8 cellular contexts compared by ENCODE assay signal in genomic region chr12:40105515-40106201, GRCh38. TPM values are rescaled to one million over a fixed set of nuclear protein-coding genes. Genes with fewer than 3 reads are reported as not detected.
DNase-seq lines count a peak whose midpoint lies in the region; ATAC-seq and TF ChIP-seq lines count a peak whose summit lies in the region.

Gene SLC2A13, minus strand, starts transcription at chr12:40106081. Its CDS starts 273 bp downstream, at chr12:40105808.

- H3K9ac ChIP-seq in SK-N-SH (peak within 1 kb of the TSS; percentile 52; the same call in 1 of the 2 replicates), trophoblast cell (ENCODE audit: low read length) (peak within 1 kb of the TSS; percentile 68)

- H2BK120ac ChIP-seq in trophoblast cell (ENCODE audit: insufficient read depth, low read length, poor library complexity), result peak within 1 kb of the TSS; percentile 75

- peak within 1 kb of the TSS; percentile 15 for H2BK5ac ChIP-seq in trophoblast cell (ENCODE audit: low read depth, low read length, poor library complexity)

- H2BK12ac ChIP-seq in trophoblast cell (ENCODE audit: low read length), result no peak within 1 kb of the TSS

- H3K18ac ChIP-seq in trophoblast cell (ENCODE audit: low read length), result peak within 1 kb of the TSS; percentile 39

- peaks cover 7% of the 10 kb centered on the region for H3K79me1 ChIP-seq in trophoblast cell (ENCODE audit: low read length)

- WGBS in SK-N-SH (ENCODE audit: low lambda C conversion rate), result no CpG with 5 or more reads among the region's 97 CpGs
- no CpG with 5 or more reads among the region's 97 CpGs for WGBS in trophoblast cell (ENCODE audit: extremely low coverage, insufficient coverage, insufficient read length)
- WGBS in tibial nerve, 2 donors, result 0% methylated on average over 9 to 34 of the region's 97 CpGs

- H3K4me3 Mint-ChIP-seq in activated naive CD8-positive, alpha-beta T cell, result peak within 1 kb of the TSS; percentile 87

- H3K9me3 ChIP-seq in SK-N-SH, result no peaks in the 10 kb centered on the region
- H3K9me3 ChIP-seq in cardiac muscle cell (ENCODE audit: low read depth), result no peaks in the 10 kb centered on the region
- H3K9me3 ChIP-seq in trophoblast cell (ENCODE audit: insufficient read depth, low read depth, low read length), result peaks cover 2% of the 10 kb centered on the region
- no peaks in the 10 kb centered on the region for H3K9me3 ChIP-seq in tibial nerve

- H3K4me1 ChIP-seq in SK-N-SH (ENCODE audit: control insufficient read depth in 1 of 2, insufficient read depth in 2 of 2, low read depth in 1 of 2, low read length in 1 of 2), result peaks cover 0 to 8% of the 10 kb centered on the region in 2 experiments; a peak in 2 of 4 replicates
- peaks cover 7% of the 10 kb centered on the region for H3K4me1 ChIP-seq in cardiac muscle cell (ENCODE audit: low read depth)
- peaks cover 5 to 8% of the 10 kb centered on the region in 2 experiments for H3K4me1 ChIP-seq in trophoblast cell (ENCODE audit: control insufficient read depth in 1 of 2, insufficient read depth in 2 of 2, low read length in 2 of 2)
- peaks cover 0 to 34% (median 20%) of the 10 kb centered on the region in 4 donors for H3K4me1 ChIP-seq in tibial nerve

- H3K79me2 ChIP-seq in SK-N-SH (ENCODE audit: insufficient read depth) (no peaks in the 10 kb centered on the region), trophoblast cell (ENCODE audit: control insufficient read depth, insufficient read depth, low read length, poor library complexity) (peaks cover 5% of the 10 kb centered on the region)

- H3K27ac ChIP-seq in SK-N-SH (ENCODE audit: low read depth in 2 of 2, low read length in 1 of 2) (peak within 1 kb of the TSS in 1 of 2 experiments; percentile 22; a peak in 1 of 4 replicates), cardiac muscle cell (peak within 1 kb of the TSS; percentile 68), trophoblast cell (ENCODE audit: low read depth, low read length) (no peak within 1 kb of the TSS), tibial nerve (peak within 1 kb of the TSS; percentile 68 to 92 (median 90))

- peak within 1 kb of the TSS; percentile 37 for H3K14ac ChIP-seq in trophoblast cell (ENCODE audit: low read length)

- peak; percentile 66 for ATAC-seq in GM21786 (IDR thresholded peaks at IDR 0.05; ENCODE audit: unreplicated experiment)

- H3K9me2 ChIP-seq in SK-N-SH, result no peaks in the 10 kb centered on the region

- DNase-seq in GF-D8 (lab: John Stamatoyannopoulos, UW), result peak; percentile 53
- DNase-seq in KBM-7, result peak; percentile 67
- peak; percentile 97 for DNase-seq in SK-N-SH
- peak; percentile 79 to 87 for DNase-seq in cardiac muscle cell (ENCODE audit: low read depth in 1 of 2, low spot score in 1 of 2)
- peak; percentile 77 to 89 for DNase-seq in trophoblast cell
- DNase-seq in tibial nerve (ENCODE audit: low spot score in 2 of 2), result peak; percentile 53 to 62

- no peaks in the 10 kb centered on the region for H3K27me3 ChIP-seq in SK-N-SH (ENCODE audit: insufficient read depth)
- H3K27me3 ChIP-seq in cardiac muscle cell, result no peaks in the 10 kb centered on the region
- H3K27me3 ChIP-seq in trophoblast cell (ENCODE audit: insufficient read depth, low read length), result no peaks in the 10 kb centered on the region
- no peaks in the 10 kb centered on the region for H3K27me3 ChIP-seq in tibial nerve

- H3K4me2 ChIP-seq in SK-N-SH (peak within 1 kb of the TSS; percentile 90), trophoblast cell (ENCODE audit: low read length) (peak within 1 kb of the TSS; percentile 75)

- TF ChIP-seq EP300 in SK-N-SH (IDR thresholded peaks at IDR 0.05; ENCODE audit: borderline replicate concordance in 1 of 2, low read depth in 1 of 2, low read length in 1 of 2) (no peak), tibial nerve (IDR thresholded peaks at IDR 0.05) (peak in 1 of 2 donors; percentile 73)

- in situ Hi-C loops in KBM-7 (cut with MboI; ENCODE audit: low pct_unique_long_range_greater_than_20kb, low sequenced_read_pairs), result no loop called here

- H4K8ac ChIP-seq in trophoblast cell (ENCODE audit: low read depth, low read length), result peak within 1 kb of the TSS; percentile 52

- peaks cover 8% of the 10 kb centered on the region for H3F3A ChIP-seq in SK-N-SH (replicated peaks; ENCODE audit: insufficient read depth)

- H3K36me3 Mint-ChIP-seq in activated naive CD8-positive, alpha-beta T cell, result no peaks in the 10 kb centered on the region

- CTCF ChIA-PET in SK-N-SH (lab: Yijun Ruan, JAX), result interaction anchor here (0.6 to 4.0 kb wide), 13 partner anchors 9 to 342 kb away, joined by 3 to 51 read pairs (median 5); no protein-coding TSS in a partner anchor

- peaks cover 32% of the 10 kb centered on the region for H3K4me1 Mint-ChIP-seq in activated naive CD8-positive, alpha-beta T cell (ENCODE audit: low read depth)

- H2AFZ ChIP-seq in SK-N-SH (ENCODE audit: low read depth) (peak within 1 kb of the TSS; percentile 91), trophoblast cell (ENCODE audit: insufficient read depth, low read length, poor library complexity) (peak within 1 kb of the TSS; percentile 72)

- H4K91ac ChIP-seq in trophoblast cell (ENCODE audit: low read depth, low read length), result peak within 1 kb of the TSS; percentile 50

- H3K9me3 Mint-ChIP-seq in activated naive CD8-positive, alpha-beta T cell (ENCODE audit: low read depth), result no peaks in the 10 kb centered on the region

- no peak within 1 kb of the TSS for H3K4ac ChIP-seq in trophoblast cell (ENCODE audit: low read depth, low read length)

- no peak within 1 kb of the TSS for H2AK5ac ChIP-seq in trophoblast cell (ENCODE audit: low read length)

- H3K36me3 ChIP-seq in SK-N-SH (replicated peaks in 1 of 2; ENCODE audit: control insufficient read depth in 1 of 2, insufficient read depth in 2 of 2, low read length in 1 of 2) (no peaks in the 10 kb centered on the region), cardiac muscle cell (no peaks in the 10 kb centered on the region), trophoblast cell (ENCODE audit: control insufficient read depth in 1 of 2, insufficient read depth in 2 of 2, low read length in 2 of 2) (no peaks in the 10 kb centered on the region), tibial nerve (no peaks in the 10 kb centered on the region)

- H3K27ac Mint-ChIP-seq in activated naive CD8-positive, alpha-beta T cell, result peak within 1 kb of the TSS; percentile 24

- peaks cover 5% of the 10 kb centered on the region for H3K27me3 Mint-ChIP-seq in activated naive CD8-positive, alpha-beta T cell

- no peaks in the 10 kb centered on the region for H4K20me1 ChIP-seq in SK-N-SH (ENCODE audit: insufficient read depth)

- TF ChIP-seq POLR2A in tibial nerve (IDR thresholded peaks at IDR 0.05), result peak; percentile 87 to 91

- TF ChIP-seq CTCF in SK-N-SH (IDR thresholded peaks at IDR 0.05), result no peak
- TF ChIP-seq CTCF in cardiac muscle cell (IDR thresholded peaks at IDR 0.05; ENCODE audit: low read depth, low read length), result no peak
- TF ChIP-seq CTCF in tibial nerve (IDR thresholded peaks at IDR 0.05), result peak in 2 of 5 experiments; percentile 25 to 31

- H3K23ac ChIP-seq in trophoblast cell (ENCODE audit: low read length), result no peak within 1 kb of the TSS

- H3K4me3 ChIP-seq in SK-N-SH (ENCODE audit: low read depth in 2 of 2, low read length in 1 of 2) (peak within 1 kb of the TSS; percentile 69 to 94), cardiac muscle cell (peak within 1 kb of the TSS; percentile 92), trophoblast cell (ENCODE audit: low read depth, low read length) (peak within 1 kb of the TSS; percentile 90), tibial nerve (peak within 1 kb of the TSS; percentile 76 to 100 (median 84))

- TF ChIP-seq RAD21 in SK-N-SH (IDR thresholded peaks at IDR 0.05; ENCODE audit: low read length), result no peak

- POLR2A ChIA-PET in SK-N-SH (lab: Yijun Ruan, JAX), result no interaction called here

- no peak within 1 kb of the TSS for H4K12ac ChIP-seq in trophoblast cell (ENCODE audit: low read depth, low read length)

TF ChIP-seq in SK-N-SH, 30 proteins besides CTCF, POLR2A, EP300 and RAD21 (continues in another document):
- TF ChIP-seq NFIC (IDR thresholded peaks at IDR 0.05; ENCODE audit: borderline replicate concordance) (no peak), ZBTB33 (IDR thresholded peaks at IDR 0.05; ENCODE audit: borderline replicate concordance, low read depth) (no peak), TEAD4 (IDR thresholded peaks at IDR 0.05; ENCODE audit: borderline replicate concordance, insufficient read depth) (no peak), USF1 (IDR thresholded peaks at IDR 0.05; ENCODE audit: borderline replicate concordance, low read depth) (peak; percentile 79), MEF2A (IDR thresholded peaks at IDR 0.05; ENCODE audit: borderline replicate concordance, low read depth) (no peak), RCOR1 (IDR thresholded peaks at IDR 0.05; ENCODE audit: low read length) (no peak), TAF1 (IDR thresholded peaks at IDR 0.05; ENCODE audit: borderline replicate concordance, low read depth, low read length) (no peak), FOXM1 (IDR thresholded peaks at IDR 0.05; ENCODE audit: low read depth) (no peak), MXI1 (IDR thresholded peaks at IDR 0.05; ENCODE audit: low read depth, low read length) (peak; percentile 62)

RNA-seq across cellular contexts. Expression of gene SLC2A13, which starts in this region (rescaled TPM):
- polyA plus RNA-seq in SK-N-SH (2012; rRNA removed) (0.21 and 0.24 TPM in 2 replicates), cardiac muscle cell (10.4 and 12.5 TPM in 2 replicates)
- 0.21 and 0.26 TPM in 2 replicates for polyA plus RNA-seq in SK-N-SH (2012; cell fraction: cytosol; rRNA removed)
- 0.45 and 0.62 TPM in 2 replicates for polyA plus RNA-seq in SK-N-SH (2012; cell fraction: nucleus; rRNA removed)
- total RNA-seq in cardiac muscle cell (12.8 and 13.8 TPM in 2 replicates), tibial nerve (10 to 100 TPM; 20.5 to 35.1 (median 21.9) TPM)
- 4.9 and 5.4 TPM in 2 replicates for polyA plus RNA-seq in trophoblast cell (2013)

Comparison
In these comparisons a context has a peak if more than half of its experiments do, and no peak if none do; other contexts are left out.
1. Peak in DNase-seq, H3K4me3 ChIP-seq, H3K9ac ChIP-seq and H3K4me2 ChIP-seq in SK-N-SH; RNA of the gene not detected or under 1 TPM.